ENCODE assay signal across 19 cellular contexts in the genomic region with DNA sequence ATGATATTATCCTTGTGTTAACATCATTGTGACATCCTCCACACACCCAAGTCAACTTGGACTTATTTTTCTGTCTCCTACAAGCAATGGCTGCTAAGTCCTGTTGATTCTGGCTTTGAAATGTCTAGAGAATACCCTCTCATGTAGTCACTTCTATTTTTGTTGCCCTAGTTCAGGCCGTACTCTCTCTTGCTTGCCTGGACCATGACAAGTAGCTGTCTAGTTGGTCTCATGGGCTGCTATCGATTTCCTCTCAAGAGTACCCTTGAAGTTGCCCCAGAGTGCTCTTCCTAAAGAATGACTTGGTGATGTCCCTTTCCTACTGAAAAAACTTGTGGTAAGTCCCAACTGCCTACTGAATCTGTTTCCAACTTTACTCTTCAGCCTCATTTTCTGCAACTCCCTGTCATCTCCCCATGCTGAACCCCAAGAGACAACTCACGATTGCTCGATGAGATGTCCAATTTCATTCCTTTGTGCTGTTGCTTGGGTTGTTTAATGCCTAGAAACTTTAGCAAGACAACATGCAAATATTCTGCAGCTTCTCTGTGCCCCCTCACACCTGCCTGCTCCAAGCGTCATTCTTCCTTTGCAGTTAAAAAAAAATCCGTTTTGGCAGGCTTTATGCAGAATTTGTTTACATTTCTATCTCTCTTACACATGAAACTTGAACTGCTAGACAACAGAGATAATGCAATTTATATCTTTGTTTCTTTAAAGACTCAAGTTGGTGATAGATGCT. TPM values are rescaled to one million over a fixed set of nuclear protein-coding genes. Genes with fewer than 3 reads are reported as not detected.
DNase-seq lines count a peak whose midpoint lies in the region; ATAC-seq and TF ChIP-seq lines count a peak whose summit lies in the region.
"Had no signal": no experiment of that assay in that cellular context is flagged by ENCODE, and none has a peak within 500 bp of the region (broad histone marks: within the 10 kb centered on the region; RNA-seq: fewer than 3 reads in every experiment).

No MANE protein-coding gene starts in this region.

- no peak overlapping the region for H4K5ac ChIP-seq in mesendoderm (ENCODE audit: low read length)

- H3K23ac ChIP-seq in mesendoderm (ENCODE audit: low read length), result no peak overlapping the region

- no peak overlapping the region for H3K4me3 ChIP-seq in heart right ventricle
- no peak overlapping the region for H3K4me3 ChIP-seq in right atrium auricular region
- H3K4me3 ChIP-seq in left lung, result no peak overlapping the region
- H3K4me3 ChIP-seq in mesendoderm (ENCODE audit: low read length), result no peak overlapping the region
- H3K4me3 ChIP-seq: skin epidermis, stomach, vagina had no signal

- H3K36me3 Mint-ChIP-seq in T-cell, result no peaks in the 10 kb centered on the region
- peaks cover 11% of the 10 kb centered on the region for H3K36me3 Mint-ChIP-seq in stimulated activated memory B cell treated with anti-CD40 and anti-IgM and Interleukin-4, amounts not matched to agents 10 μg/mL and 1 μg/mL and 100 μg/mL, for 72 hours

- no peak overlapping the region for H4K8ac ChIP-seq in mesendoderm (ENCODE audit: low read depth, low read length)

- POLR2A ChIA-PET in T-cell (lab: Charles Lee), result interaction anchor here in 1 of 2 donors (0.7 kb wide), 1 partner anchor 172 kb away, joined by 3 read pairs; no protein-coding TSS in a partner anchor

- H3K9me3 ChIP-seq in heart right ventricle (peaks cover 0 to 16% (median 6%) of the 10 kb centered on the region in 11 donors), right atrium auricular region (peaks cover 0 to 17% of the 10 kb centered on the region in 2 donors), left lung (peaks cover 0 to 7% of the 10 kb centered on the region in 2 donors)
- H3K9me3 ChIP-seq: stomach, vagina had no signal

- WGBS in heart right ventricle, 2 donors, result 75% methylated on average over 6 of the region's 6 CpGs
- no CpG with 5 or more reads among the region's 6 CpGs for WGBS in mesendoderm (ENCODE audit: extremely low coverage, insufficient coverage, low lambda C conversion rate)

- ATAC-seq in heart right ventricle (peak in 1 of 8 donors; percentile 35), T-cell (replicated peaks in 1 of 4) (no peak), left lung (no peak), GM21423 (IDR thresholded peaks at IDR 0.05; ENCODE audit: unreplicated experiment) (no peak)
- no peak for ATAC-seq in stimulated activated memory B cell treated with anti-CD40 and anti-IgM and Interleukin-4, amounts not matched to agents 10 μg/mL and 1 μg/mL and 100 μg/mL, for 72 hours
- ATAC-seq: HCT116 had no signal

- H3K27me3 ChIP-seq in heart right ventricle (no peaks in the 10 kb centered on the region), right atrium auricular region (no peaks in the 10 kb centered on the region), left lung (no peaks in the 10 kb centered on the region), mesendoderm (ENCODE audit: insufficient read depth, low read length, poor library complexity) (no peaks in the 10 kb centered on the region)
- H3K27me3 ChIP-seq: stomach, vagina had no signal

- no peak overlapping the region for H2BK5ac ChIP-seq in mesendoderm (ENCODE audit: low read length)

- peaks cover 72 to 81% (median 77%) of the 10 kb centered on the region in 3 donors for H3K4me1 Mint-ChIP-seq in T-cell
- peaks cover 45% of the 10 kb centered on the region for H3K4me1 Mint-ChIP-seq in stimulated activated memory B cell treated with anti-CD40 and anti-IgM and Interleukin-4, amounts not matched to agents 10 μg/mL and 1 μg/mL and 100 μg/mL, for 72 hours

- no peak overlapping the region for H2BK120ac ChIP-seq in mesendoderm (ENCODE audit: low read depth, low read length)

- H3K27ac ChIP-seq in heart right ventricle, result peak overlapping the region in 7 of 10 donors; percentile 16 to 78 (median 54)
- peak overlapping the region in 1 of 2 donors; percentile 40 for H3K27ac ChIP-seq in right atrium auricular region
- H3K27ac ChIP-seq in left lung, result peak overlapping the region; percentile 4 to 66
- H3K27ac ChIP-seq in mesendoderm (ENCODE audit: low read depth, low read length), result no peak overlapping the region
- H3K27ac ChIP-seq: stomach, vagina, VCaP had no signal

- H3K56ac ChIP-seq in mesendoderm (ENCODE audit: low read length), result no peak overlapping the region

- no peaks in the 10 kb centered on the region for H3K79me1 ChIP-seq in mesendoderm (ENCODE audit: low read length)

- intact Hi-C loops in heart right ventricle (cut with DNase I) (no loop called here), left lung (cut with DNase I) (no loop called here)

- peak overlapping the region in 2 of 3 donors; percentile 19 to 70 for H3K4me3 Mint-ChIP-seq in T-cell
- H3K4me3 Mint-ChIP-seq in stimulated activated memory B cell treated with anti-CD40 and anti-IgM and Interleukin-4, amounts not matched to agents 10 μg/mL and 1 μg/mL and 100 μg/mL, for 72 hours, result no peak overlapping the region
- H3K4me3 Mint-ChIP-seq: activated naive CD4-positive, alpha-beta T cell treated with anti-CD3 and anti-CD28 coated beads, Interleukin-2, amount 10 ng/mL, durations not matched to agents 7 days and 5 days had no signal

- H3K79me2 ChIP-seq in mesendoderm (ENCODE audit: control insufficient read depth, insufficient read depth, low read length), result no peaks in the 10 kb centered on the region

- CTCF ChIA-PET in T-cell (lab: Charles Lee), result no interaction called here

- TF ChIP-seq CTCF in heart right ventricle (IDR thresholded peaks at IDR 0.05) (no peak), right atrium auricular region (IDR thresholded peaks at IDR 0.05) (no peak), left lung (IDR thresholded peaks at IDR 0.05) (no peak)

- H3K4me1 ChIP-seq in heart right ventricle, result peaks cover 0 to 43% (median 0%) of the 10 kb centered on the region in 9 donors
- no peaks in the 10 kb centered on the region for H3K4me1 ChIP-seq in right atrium auricular region
- H3K4me1 ChIP-seq in left lung, result peaks cover 13 to 38% of the 10 kb centered on the region in 2 donors
- H3K4me1 ChIP-seq in mesendoderm (ENCODE audit: control insufficient read depth, low read depth, low read length), result no peaks in the 10 kb centered on the region

- H3K27me3 Mint-ChIP-seq in T-cell, result no peaks in the 10 kb centered on the region
- no peaks in the 10 kb centered on the region for H3K27me3 Mint-ChIP-seq in stimulated activated memory B cell treated with anti-CD40 and anti-IgM and Interleukin-4, amounts not matched to agents 10 μg/mL and 1 μg/mL and 100 μg/mL, for 72 hours
- H3K27me3 Mint-ChIP-seq: activated naive CD4-positive, alpha-beta T cell treated with anti-CD3 and anti-CD28 coated beads, Interleukin-2, amount 10 ng/mL, durations not matched to agents 7 days and 5 days had no signal

- H3K9me3 Mint-ChIP-seq in T-cell, result peaks cover 0 to 13% (median 11%) of the 10 kb centered on the region in 3 donors
- H3K9me3 Mint-ChIP-seq in stimulated activated memory B cell treated with anti-CD40 and anti-IgM and Interleukin-4, amounts not matched to agents 10 μg/mL and 1 μg/mL and 100 μg/mL, for 72 hours, result peaks cover 8% of the 10 kb centered on the region

- H3K36me3 ChIP-seq in heart right ventricle (no peaks in the 10 kb centered on the region), right atrium auricular region (no peaks in the 10 kb centered on the region), left lung (no peaks in the 10 kb centered on the region), mesendoderm (ENCODE audit: control insufficient read depth, insufficient read depth, low read length) (no peaks in the 10 kb centered on the region)
- H3K36me3 ChIP-seq: stomach, vagina had no signal

- no peak overlapping the region for H3K4ac ChIP-seq in mesendoderm (ENCODE audit: low read depth, low read length)

- H3K27ac Mint-ChIP-seq in T-cell, result peak overlapping the region; percentile 92 to 94
- peak overlapping the region; percentile 13 for H3K27ac Mint-ChIP-seq in stimulated activated memory B cell treated with anti-CD40 and anti-IgM and Interleukin-4, amounts not matched to agents 10 μg/mL and 1 μg/mL and 100 μg/mL, for 72 hours

- no peak overlapping the region for H3K4me2 ChIP-seq in mesendoderm (ENCODE audit: low read length)

- H2AK5ac ChIP-seq in mesendoderm (ENCODE audit: low read length), result no peak overlapping the region

- H3K9ac ChIP-seq in mesendoderm (ENCODE audit: low read length), result no peak overlapping the region

- H3K18ac ChIP-seq in mesendoderm (ENCODE audit: low read length), result no peak overlapping the region

- DNase-seq in heart right ventricle (no peak), right atrium auricular region (ENCODE audit: low spot score) (no peak), T-cell (no peak), left lung (no peak), mesendoderm (no peak), DMS 273 (lab: John Stamatoyannopoulos, UW; ENCODE audit: unreplicated experiment) (no peak)
- DNase-seq: activated naive CD4-positive, alpha-beta T cell treated with anti-CD3 and anti-CD28 coated beads, Interleukin-2, amount 10 ng/mL, durations not matched to agents 7 days and 5 days; caudate nucleus; KG1; NCI-H1417 treated with DMSO at 0.1 percent for 48 hours; NCI-H345; occipital lobe; stomach had no signal

- H2BK15ac ChIP-seq in mesendoderm (replicated peaks; ENCODE audit: low read depth), result no peak overlapping the region

RNA-seq across cellular contexts. Expression of a gene that starts 52.9 kb away (rescaled TPM):
- total RNA-seq in heart right ventricle, result 1 to 10 TPM in 9 of 10 donors, under 1 TPM in 1; 0.89 to 7.0 (median 1.7) TPM
- polyA plus RNA-seq in heart right ventricle, result 1 to 10 TPM in 1 of 2 donors, under 1 TPM in 1; 0.44 to 2.8 TPM
- total RNA-seq in right atrium auricular region, result 1 to 10 TPM; 2.3 to 4.8 TPM
- total RNA-seq in T-cell, result 1 to 10 TPM; 1.7 to 5.6 (median 4.4) TPM
- total RNA-seq in left lung, result 1 to 10 TPM; 6.1 to 7.7 TPM
- 25.6 TPM for polyA plus RNA-seq in mesendoderm (2013, experiment 1 of 2)
- polyA plus RNA-seq in mesendoderm (2013, experiment 2 of 2), result 26.4 TPM
